20 cellular contexts compared by ENCODE assay signal in genomic region chr3:59185586-59186381, GRCh38.
DNase-seq lines count a peak whose midpoint lies in the region; ATAC-seq, FAIRE-seq and TF ChIP-seq lines count a peak whose summit lies in the region.
"Had no signal": no experiment of that assay in that cellular context is flagged by ENCODE, and none has a peak within 500 bp of the region (broad histone marks: within the 10 kb centered on the region; RNA-seq: fewer than 3 reads in every experiment).

No MANE protein-coding gene starts in this region.

- H3K36me3 Mint-ChIP-seq in activated naive CD8-positive, alpha-beta T cell treated with anti-CD3 and anti-CD28 coated beads for 36 hours, result no peaks in the 10 kb centered on the region
- H3K36me3 Mint-ChIP-seq: activated naive CD4-positive, alpha-beta T cell treated with anti-CD3 and anti-CD28 coated beads, Interleukin-2, amount 50 U/mL, for 24 hours; mesothelial cell of epicardium had no signal

- H3K36me3 ChIP-seq in hepatocyte (replicated peaks; ENCODE audit: insufficient read depth, low read depth) (no peaks in the 10 kb centered on the region), tibial artery (no peaks in the 10 kb centered on the region)
- H3K36me3 ChIP-seq: colonic mucosa, thyroid gland had no signal

- ATAC-seq in A549, result no peak
- ATAC-seq in GM18498 (IDR thresholded peaks at IDR 0.05; ENCODE audit: unreplicated experiment), result no peak
- ATAC-seq: esophagus mucosa, K562 had no signal

- H3K27me3 ChIP-seq in hepatocyte, result no peaks in the 10 kb centered on the region
- no peaks in the 10 kb centered on the region for H3K27me3 ChIP-seq in tibial artery
- H3K27me3 ChIP-seq: colonic mucosa, thyroid gland had no signal

- no peak for TF ChIP-seq EP300 in A549 (IDR thresholded peaks at IDR 0.05)

- intact Hi-C loops in tibial artery (cut with DNase I; ENCODE audit: low total_unique reads), result no loop called here

- no peaks in the 10 kb centered on the region for H3K9me3 ChIP-seq in A549
- no peaks in the 10 kb centered on the region for H3K9me3 ChIP-seq in hepatocyte (ENCODE audit: low read depth)
- H3K9me3 ChIP-seq in tibial artery, result no peaks in the 10 kb centered on the region
- H3K9me3 ChIP-seq: colonic mucosa, thyroid gland had no signal

- H3K4me3 ChIP-seq in A549, result no peak overlapping the region
- no peak overlapping the region for H3K4me3 ChIP-seq in HFF-Myc (replicated peaks; ENCODE audit: low read depth, low read length)
- no peak overlapping the region for H3K4me3 ChIP-seq in hepatocyte
- no peak overlapping the region for H3K4me3 ChIP-seq in tibial artery
- H3K4me3 ChIP-seq: colonic mucosa, K562, SK-N-MC, thyroid gland had no signal

- POLR2A ChIA-PET in A549 (lab: Yijun Ruan, JAX), result no interaction called here

- DNase-seq in A549 (ENCODE audit: low read depth in 1 of 2, low spot score in 1 of 2) (no peak), HFF-Myc (ENCODE audit: extremely low read depth, low read depth) (peak; percentile 9), amniotic epithelial cell (ENCODE audit: low read depth) (peak; percentile 59), hepatocyte (ENCODE audit: low spot score) (peak; percentile 7), tibial artery (no peak)
- no peak for DNase-seq in NK-92 treated with Interleukin-12 subunit alpha and Interleukin-12 subunit beta, amount 100 ng/mL, for 24 hours (lab: John Stamatoyannopoulos, UW)
- no peak for DNase-seq in activated naive CD8-positive, alpha-beta T cell treated with anti-CD3 and anti-CD28 coated beads for 36 hours
- DNase-seq: ACHN; activated CD4-positive, CD25-positive, alpha-beta regulatory T cell; activated CD8-positive, alpha-beta memory T cell treated with anti-CD3 and anti-CD28 coated beads, Interleukin-2, amount 50 U/mL, for 48 hours; colonic mucosa; NCI-H187 treated with DMSO at 0.1 percent for 48 hours; thyroid gland had no signal

- H3K27ac ChIP-seq in A549 (no peak overlapping the region), hepatocyte (no peak overlapping the region), tibial artery (no peak overlapping the region)
- H3K27ac ChIP-seq: colonic mucosa, SK-N-MC, thyroid gland had no signal

- CTCF ChIA-PET in A549 (lab: Yijun Ruan, JAX), result interaction anchor here (1.3 kb wide), 1 partner anchor 17 kb away, joined by 3 read pairs; no protein-coding TSS in a partner anchor

- TF ChIP-seq POLR2A in A549 (IDR thresholded peaks at IDR 0.05; ENCODE audit: low read length), result no peak

- H2AFZ ChIP-seq in hepatocyte, result no peak overlapping the region

- TF ChIP-seq CTCF in A549 (IDR thresholded peaks at IDR 0.05) (no peak), HFF-Myc (IDR thresholded peaks at IDR 0.05; ENCODE audit: low read depth, low read length, missing control alignments) (no peak), hepatocyte (IDR thresholded peaks at IDR 0.05; ENCODE audit: poor library complexity) (no peak), tibial artery (IDR thresholded peaks at IDR 0.05) (no peak)

- H3K4me3 Mint-ChIP-seq in activated naive CD8-positive, alpha-beta T cell treated with anti-CD3 and anti-CD28 coated beads for 36 hours, result no peak overlapping the region
- H3K4me3 Mint-ChIP-seq: activated naive CD4-positive, alpha-beta T cell treated with anti-CD3 and anti-CD28 coated beads, Interleukin-2, amount 50 U/mL, for 24 hours; mesothelial cell of epicardium had no signal

- no peak for FAIRE-seq in A549 (lab: Jason Lieb, UNC)
- FAIRE-seq: D721Med, K562 had no signal

- no peaks in the 10 kb centered on the region for H3K4me1 Mint-ChIP-seq in activated naive CD8-positive, alpha-beta T cell treated with anti-CD3 and anti-CD28 coated beads for 36 hours
- H3K4me1 Mint-ChIP-seq: activated naive CD4-positive, alpha-beta T cell treated with anti-CD3 and anti-CD28 coated beads, Interleukin-2, amount 50 U/mL, for 24 hours; mesothelial cell of epicardium had no signal

- H3K4me2 ChIP-seq in A549 (no peak overlapping the region), hepatocyte (no peak overlapping the region)

- H3K9me3 Mint-ChIP-seq in activated naive CD8-positive, alpha-beta T cell treated with anti-CD3 and anti-CD28 coated beads for 36 hours, result no peaks in the 10 kb centered on the region
- H3K9me3 Mint-ChIP-seq: activated naive CD4-positive, alpha-beta T cell treated with anti-CD3 and anti-CD28 coated beads, Interleukin-2, amount 50 U/mL, for 24 hours; mesothelial cell of epicardium had no signal

- no peaks in the 10 kb centered on the region for H3K27me3 Mint-ChIP-seq in activated naive CD8-positive, alpha-beta T cell treated with anti-CD3 and anti-CD28 coated beads for 36 hours

- TF ChIP-seq RAD21 in A549 (conservative IDR thresholded peaks at IDR 0.05 in 1 of 2, IDR thresholded peaks at IDR 0.05 in 1 of 2), result no peak

- no peaks in the 10 kb centered on the region for H3K9me2 ChIP-seq in hepatocyte (replicated peaks; ENCODE audit: insufficient read depth)

- H3K27ac Mint-ChIP-seq in activated naive CD8-positive, alpha-beta T cell treated with anti-CD3 and anti-CD28 coated beads for 36 hours, result no peak overlapping the region
- H3K27ac Mint-ChIP-seq: activated naive CD4-positive, alpha-beta T cell treated with anti-CD3 and anti-CD28 coated beads, Interleukin-2, amount 50 U/mL, for 24 hours; mesothelial cell of epicardium had no signal

- WGBS in A549 (ENCODE audit: missing lambda C conversion rate), result 44% methylated on average over 3 of the region's 3 CpGs
- WGBS in hepatocyte (ENCODE audit: low lambda C conversion rate, missing lambda C conversion rate), result 51% methylated on average over 3 of the region's 3 CpGs

- H4K20me1 ChIP-seq in hepatocyte (ENCODE audit: insufficient read depth, poor library complexity, severe bottlenecking), result no peaks in the 10 kb centered on the region

- H3K4me1 ChIP-seq in A549 (peaks cover 9% of the 10 kb centered on the region; the same call in 1 of the 3 replicates), hepatocyte (ENCODE audit: insufficient read depth) (peaks cover 7% of the 10 kb centered on the region), tibial artery (no peaks in the 10 kb centered on the region)
- H3K4me1 ChIP-seq: colonic mucosa, thyroid gland had no signal

- no peaks in the 10 kb centered on the region for H3K79me2 ChIP-seq in hepatocyte

TF ChIP-seq in A549, 52 proteins besides CTCF, POLR2A, EP300 and RAD21:
- no peak for TF ChIP-seq FOSB (CRISPR knock-in tag; IDR thresholded peaks at IDR 0.05)
- TF ChIP-seq, protein P1, sequence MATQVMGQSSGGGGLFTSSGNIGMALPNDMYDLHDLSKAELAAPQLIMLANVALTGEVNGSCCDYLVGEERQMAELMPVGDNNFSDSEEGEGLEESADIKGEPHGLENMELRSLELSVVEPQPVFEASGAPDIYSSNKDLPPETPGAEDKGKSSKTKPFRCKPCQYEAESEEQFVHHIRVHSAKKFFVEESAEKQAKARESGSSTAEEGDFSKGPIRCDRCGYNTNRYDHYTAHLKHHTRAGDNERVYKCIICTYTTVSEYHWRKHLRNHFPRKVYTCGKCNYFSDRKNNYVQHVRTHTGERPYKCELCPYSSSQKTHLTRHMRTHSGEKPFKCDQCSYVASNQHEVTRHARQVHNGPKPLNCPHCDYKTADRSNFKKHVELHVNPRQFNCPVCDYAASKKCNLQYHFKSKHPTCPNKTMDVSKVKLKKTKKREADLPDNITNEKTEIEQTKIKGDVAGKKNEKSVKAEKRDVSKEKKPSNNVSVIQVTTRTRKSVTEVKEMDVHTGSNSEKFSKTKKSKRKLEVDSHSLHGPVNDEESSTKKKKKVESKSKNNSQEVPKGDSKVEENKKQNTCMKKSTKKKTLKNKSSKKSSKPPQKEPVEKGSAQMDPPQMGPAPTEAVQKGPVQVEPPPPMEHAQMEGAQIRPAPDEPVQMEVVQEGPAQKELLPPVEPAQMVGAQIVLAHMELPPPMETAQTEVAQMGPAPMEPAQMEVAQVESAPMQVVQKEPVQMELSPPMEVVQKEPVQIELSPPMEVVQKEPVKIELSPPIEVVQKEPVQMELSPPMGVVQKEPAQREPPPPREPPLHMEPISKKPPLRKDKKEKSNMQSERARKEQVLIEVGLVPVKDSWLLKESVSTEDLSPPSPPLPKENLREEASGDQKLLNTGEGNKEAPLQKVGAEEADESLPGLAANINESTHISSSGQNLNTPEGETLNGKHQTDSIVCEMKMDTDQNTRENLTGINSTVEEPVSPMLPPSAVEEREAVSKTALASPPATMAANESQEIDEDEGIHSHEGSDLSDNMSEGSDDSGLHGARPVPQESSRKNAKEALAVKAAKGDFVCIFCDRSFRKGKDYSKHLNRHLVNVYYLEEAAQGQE (IDR thresholded peaks at IDR 0.05), result peak; percentile 76

Comparison
In these comparisons a context has a peak if more than half of its experiments do, and no peak if none do; other contexts are left out.
1. DNase-seq: peak in HFF-Myc (single experiment), amniotic epithelial cell (single experiment) and hepatocyte (single experiment); none in A549 (0 of 2), NK-92 treated with Interleukin-12 subunit alpha and Interleukin-12 subunit beta, amount 100 ng/mL, for 24 hours (single experiment), tibial artery (0 of 2) and activated naive CD8-positive, alpha-beta T cell treated with anti-CD3 and anti-CD28 coated beads for 36 hours (single experiment).